In genomic region chr16:4064950-4065352, GRCh38 we compare ENCODE assay signal across 2 cellular contexts.
TF ChIP-seq lines count a peak whose summit lies in the region.

No MANE protein-coding gene starts in this region.

TF ChIP-seq in liver, 16 proteins besides CTCF, POLR2A, EP300 and RAD21 (continued from another document):
- TF ChIP-seq REST (IDR thresholded peaks at IDR 0.05) (no peak), MAX (IDR thresholded peaks at IDR 0.05) (peak; percentile 81), ZBTB33 (IDR thresholded peaks at IDR 0.05) (no peak), ATF3 (IDR thresholded peaks at IDR 0.05) (no peak), FOXA1 (IDR thresholded peaks at IDR 0.05) (no peak), GABPA (IDR thresholded peaks at IDR 0.05 in 1 of 2, conservative IDR thresholded peaks at IDR 0.05 in 1 of 2) (no peak), JUND (IDR thresholded peaks at IDR 0.05) (no peak), HNF4A (conservative IDR thresholded peaks at IDR 0.05) (peak in 1 of 2 donors; percentile 19), NR2F2 (IDR thresholded peaks at IDR 0.05) (no peak), TAF1 (conservative IDR thresholded peaks at IDR 0.05) (no peak), RXRA (IDR thresholded peaks at IDR 0.05) (peak in 1 of 2 donors; percentile 20), HNF4G (IDR thresholded peaks at IDR 0.05) (no peak), EGR1 (IDR thresholded peaks at IDR 0.05; ENCODE audit: low read depth in 2 of 2) (no peak), FOXA2 (IDR thresholded peaks at IDR 0.05) (peak; percentile 30), SP1 (IDR thresholded peaks at IDR 0.05) (no peak)
TF ChIP-seq in liver: peak in this region for 5.

TF ChIP-seq in HepG2, 621 proteins besides CTCF, POLR2A, EP300 and RAD21:
- TF ChIP-seq ZBTB33 (CRISPR knock-in tag; IDR thresholded peaks at IDR 0.05) (no peak), GMEB1 (CRISPR knock-in tag; IDR thresholded peaks at IDR 0.05; ENCODE audit: borderline replicate concordance) (no peak), SKIL (CRISPR knock-in tag; IDR thresholded peaks at IDR 0.05; ENCODE audit: borderline replicate concordance) (no peak), FOXP4 (CRISPR knock-in tag; IDR thresholded peaks at IDR 0.05) (no peak), CEBPZ (IDR thresholded peaks at IDR 0.05; ENCODE audit: low read length) (no peak), ZNF367 (CRISPR knock-in tag; IDR thresholded peaks at IDR 0.05; ENCODE audit: borderline replicate concordance) (no peak), MAZ (IDR thresholded peaks at IDR 0.05; ENCODE audit: borderline replicate concordance, low read depth, low read length) (no peak), MAZ (CRISPR knock-in tag; IDR thresholded peaks at IDR 0.05; ENCODE audit: low read depth) (no peak), HOXA3 (CRISPR knock-in tag; IDR thresholded peaks at IDR 0.05) (no peak), SETDB1 (CRISPR knock-in tag; IDR thresholded peaks at IDR 0.05; ENCODE audit: borderline replicate concordance) (no peak), MEIS1 (CRISPR knock-in tag; IDR thresholded peaks at IDR 0.05; ENCODE audit: borderline replicate concordance) (no peak)
